12 cellular contexts compared by ENCODE assay signal in the genomic region with DNA sequence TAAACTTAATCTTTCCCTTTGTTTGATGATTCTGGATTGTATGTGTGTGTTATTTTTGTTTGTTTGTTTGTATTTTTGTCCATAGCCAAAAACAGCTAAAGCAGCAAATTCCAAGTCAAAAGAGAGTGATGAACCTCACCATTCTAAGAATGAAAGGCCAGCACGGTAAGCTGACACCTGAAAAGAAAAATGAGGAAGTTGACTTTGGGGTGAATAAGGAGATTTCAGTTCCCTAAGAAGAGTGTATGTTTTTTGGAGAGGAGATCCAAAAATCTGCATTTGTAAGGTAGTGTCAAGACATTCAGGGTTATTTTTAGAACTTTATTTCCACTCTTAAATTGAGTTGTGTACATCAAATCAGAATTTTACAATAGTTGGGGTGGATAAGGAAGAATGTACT. TPM values are rescaled to one million over a fixed set of nuclear protein-coding genes. Genes with fewer than 3 reads are reported as not detected.
DNase-seq lines count a peak whose midpoint lies in the region; ATAC-seq and TF ChIP-seq lines count a peak whose summit lies in the region.
"Had no signal": no experiment of that assay in that cellular context is flagged by ENCODE, and none has a peak within 500 bp of the region (broad histone marks: within the 10 kb centered on the region; RNA-seq: fewer than 3 reads in every experiment).

No MANE protein-coding gene starts in this region.

- ATAC-seq in GM18867 (IDR thresholded peaks at IDR 0.05; ENCODE audit: unreplicated experiment): peak; percentile 56

- H3K27ac Mint-ChIP-seq in HFFc6: peak overlapping the region; percentile 68
- H3K27ac Mint-ChIP-seq in mesothelial cell of epicardium: peak overlapping the region; percentile 58
- H3K27ac Mint-ChIP-seq: activated CD4-positive, alpha-beta memory T cell treated with anti-CD3 and anti-CD28 coated beads for 36 hours had no signal

- no peaks in the 10 kb centered on the region for H3K9me3 Mint-ChIP-seq in HFFc6
- peaks cover 11% of the 10 kb centered on the region for H3K9me3 Mint-ChIP-seq in mesothelial cell of epicardium
- H3K9me3 Mint-ChIP-seq: activated CD4-positive, alpha-beta memory T cell treated with anti-CD3 and anti-CD28 coated beads for 36 hours had no signal

- H3K4me3 Mint-ChIP-seq in HFFc6: no peak overlapping the region
- no peak overlapping the region for H3K4me3 Mint-ChIP-seq in mesothelial cell of epicardium
- H3K4me3 Mint-ChIP-seq: activated CD4-positive, alpha-beta memory T cell treated with anti-CD3 and anti-CD28 coated beads for 36 hours had no signal

- peaks cover 71% of the 10 kb centered on the region for H3K36me3 Mint-ChIP-seq in HFFc6 (ENCODE audit: low read depth)
- H3K36me3 Mint-ChIP-seq in mesothelial cell of epicardium: peaks cover 38% of the 10 kb centered on the region

- peaks cover 72% of the 10 kb centered on the region for H3K4me1 Mint-ChIP-seq in HFFc6 (ENCODE audit: low read depth)
- H3K4me1 Mint-ChIP-seq in mesothelial cell of epicardium: peaks cover 15% of the 10 kb centered on the region

- TF ChIP-seq CTCF in HFFc6 (IDR thresholded peaks at IDR 0.05) (no peak), mesothelial cell of epicardium (IDR thresholded peaks at IDR 0.05; ENCODE audit: unreplicated experiment) (no peak)

- H3K27me3 Mint-ChIP-seq in HFFc6 (ENCODE audit: insufficient read depth): no peaks in the 10 kb centered on the region
- no peaks in the 10 kb centered on the region for H3K27me3 Mint-ChIP-seq in mesothelial cell of epicardium (ENCODE audit: low read depth)
- H3K27me3 Mint-ChIP-seq: activated CD4-positive, alpha-beta memory T cell treated with anti-CD3 and anti-CD28 coated beads for 36 hours had no signal

- DNase-seq in HFFc6: no peak
- peak; percentile 17 for DNase-seq in LHCN-M2 (ENCODE audit: low read depth)
- no peak for DNase-seq in mesothelial cell of epicardium (ENCODE audit: low spot score in 2 of 2, unreplicated experiment in 2 of 2)
- no peak for DNase-seq in NCI-H748 treated with DMSO at 0.1 percent for 48 hours (lab: John Stamatoyannopoulos, UW)
- no peak for DNase-seq in NCI-H2171 treated with DMSO at 0.1 percent for 48 hours (lab: John Stamatoyannopoulos, UW)
- no peak for DNase-seq in DMS53 treated with DMSO at 0.1 percent for 48 hours (lab: John Stamatoyannopoulos, UW; ENCODE audit: unreplicated experiment)
- DNase-seq in mucosa of gallbladder (ENCODE audit: low spot score): no peak
- DNase-seq: activated CD4-positive, alpha-beta memory T cell treated with anti-CD3 and anti-CD28 coated beads for 36 hours; amniotic stem cell; islet precursor cell; NCI-H2029 had no signal

RNA-seq across cellular contexts. Expression of gene UTS2B, which starts 52.3 kb away (rescaled TPM):
- total RNA-seq in HFFc6 (2021; fragmentation: NEBNext Ultra II Directional; extraction: Animal tissue kit (Norgen Biotek cat#: 25700)): 1 to 10 TPM in 3 of 6 experiments, under 1 TPM in 3; 0.73 to 1.8 (median 1.0) TPM
- total RNA-seq in LHCN-M2 (2014; rRNA removed) (0.26 and 0.57 TPM in 2 replicates), mesothelial cell of epicardium (0.60 to 1.1 TPM (median 0.90 TPM) in 3 replicates), mucosa of gallbladder (2.6 TPM)
- 0.16 TPM for polyA plus RNA-seq in LHCN-M2 (2012)
- total RNA-seq: activated CD4-positive, alpha-beta memory T cell treated with anti-CD3 and anti-CD28 coated beads for 36 hours had no signal

RNA-seq across cellular contexts. Expression of gene CCDC50, which starts 53.5 kb away (rescaled TPM):
- 100 to 1,000 TPM in 5 of 6 experiments, 10 to 100 TPM in 1; 94.1 to 129 (median 121) TPM for total RNA-seq in HFFc6 (2021; fragmentation: NEBNext Ultra II Directional; extraction: Animal tissue kit (Norgen Biotek cat#: 25700))
- total RNA-seq in LHCN-M2 (2014; rRNA removed) (86.3 and 89.0 TPM in 2 replicates), mesothelial cell of epicardium (53.1 to 63.2 TPM (median 58.2 TPM) in 3 replicates), mucosa of gallbladder (104 TPM)
- polyA plus RNA-seq in LHCN-M2 (2012): 47.1 TPM
